In genomic region chr10:110226555-110226925, GRCh38 we compare ENCODE assay signal across 8 cellular contexts. TPM values are rescaled to one million over a fixed set of nuclear protein-coding genes. Genes with fewer than 3 reads are reported as not detected.
DNase-seq lines count a peak whose midpoint lies in the region; ATAC-seq, FAIRE-seq and TF ChIP-seq lines count a peak whose summit lies in the region.

No MANE protein-coding gene starts in this region.

- no peaks in the 10 kb centered on the region for H4K20me1 ChIP-seq in SU-DHL-6 (ENCODE audit: low read depth, low read length)

- H3K27ac Mint-ChIP-seq in activated naive CD8-positive, alpha-beta T cell treated with anti-CD3 and anti-CD28 coated beads, Interleukin-2, amount 10 ng/mL, durations not matched to agents 7 days and 5 days, result peak overlapping the region; percentile 93

- H3K4me3 ChIP-seq in SU-DHL-6 (ENCODE audit: insufficient read depth, low read length, poor library complexity, severe bottlenecking), result peak overlapping the region; percentile 71
- peak overlapping the region in 2 of 4 donors; percentile 59 to 83 for H3K4me3 ChIP-seq in pancreas
- H3K4me3 ChIP-seq in tibial nerve, result peak overlapping the region; percentile 70 to 94 (median 91)

- H3K4me2 ChIP-seq in SU-DHL-6 (ENCODE audit: low read depth, low read length, poor library complexity, severe bottlenecking), result peak overlapping the region; percentile 49

- peak overlapping the region; percentile 53 for H3K9ac ChIP-seq in SU-DHL-6 (ENCODE audit: low read length)

- FAIRE-seq in pancreas (lab: Jason Lieb, UNC), result no peak

- no peak overlapping the region for H2AFZ ChIP-seq in SU-DHL-6 (ENCODE audit: low read depth, low read length, severe bottlenecking)

- peaks cover 21% of the 10 kb centered on the region for H3F3A ChIP-seq in SU-DHL-6 (ENCODE audit: insufficient read depth)

- no peaks in the 10 kb centered on the region for H3K9me3 Mint-ChIP-seq in activated naive CD8-positive, alpha-beta T cell treated with anti-CD3 and anti-CD28 coated beads, Interleukin-2, amount 10 ng/mL, durations not matched to agents 7 days and 5 days

- intact Hi-C loops in Right ventricle myocardium inferior (cut with DNase I), result loop anchor here (1.0 to 5.0 kb wide), 6 partner anchors 16 to 339 kb away; partner anchors contain the start of gene ADD3
- intact Hi-C loops in pancreas (cut with DNase I), result loop anchor here in 1 of 3 donors (10.0 kb wide), 1 partner anchor 92 kb away; no protein-coding TSS in a partner anchor

- peaks cover 2% of the 10 kb centered on the region for H3K27me3 Mint-ChIP-seq in activated naive CD8-positive, alpha-beta T cell treated with anti-CD3 and anti-CD28 coated beads, Interleukin-2, amount 10 ng/mL, durations not matched to agents 7 days and 5 days

- no peak for TF ChIP-seq EP300 in tibial nerve (IDR thresholded peaks at IDR 0.05)

- no peaks in the 10 kb centered on the region for H3K79me2 ChIP-seq in SU-DHL-6 (ENCODE audit: insufficient read depth, low read length)

- 1 to 2% methylated on average over 14 to 29 of the region's 35 CpGs for WGBS in pancreas, 2 donors
- WGBS in tibial nerve, 2 donors, result 2% methylated on average over 18 to 24 of the region's 35 CpGs

- TF ChIP-seq CTCF in SU-DHL-6 (IDR thresholded peaks at IDR 0.05; ENCODE audit: insufficient read depth, low read length, poor library complexity, severe bottlenecking) (no peak), pancreas (IDR thresholded peaks at IDR 0.05) (no peak), tibial nerve (IDR thresholded peaks at IDR 0.05) (no peak)

- H3K4me1 Mint-ChIP-seq in activated naive CD8-positive, alpha-beta T cell treated with anti-CD3 and anti-CD28 coated beads, Interleukin-2, amount 10 ng/mL, durations not matched to agents 7 days and 5 days, result peaks cover 27% of the 10 kb centered on the region

- ATAC-seq in activated naive CD8-positive, alpha-beta T cell treated with anti-CD3 and anti-CD28 coated beads, Interleukin-2, amount 10 ng/mL, durations not matched to agents 7 days and 5 days (ENCODE audit: low read depth), result peak; percentile 7
- ATAC-seq in Right ventricle myocardium inferior, result peak; percentile 85
- peak; percentile 65 to 82 (median 76) for ATAC-seq in pancreas
- ATAC-seq in GM21447 (IDR thresholded peaks at IDR 0.05; ENCODE audit: unreplicated experiment), result no peak

- H3K27ac ChIP-seq in SU-DHL-6 (ENCODE audit: low read depth, low read length) (no peak overlapping the region), pancreas (peak overlapping the region; percentile 76 to 96 (median 78)), tibial nerve (peak overlapping the region; percentile 91 to 100 (median 97))

- H3K27me3 ChIP-seq in SU-DHL-6 (ENCODE audit: low read length) (no peaks in the 10 kb centered on the region), pancreas (no peaks in the 10 kb centered on the region), tibial nerve (no peaks in the 10 kb centered on the region)

- DNase-seq in DMS 273 (lab: John Stamatoyannopoulos, UW; ENCODE audit: unreplicated experiment), result peak; percentile 88
- peak; percentile 96 for DNase-seq in Kasumi-1 (lab: John Stamatoyannopoulos, UW)
- peak; percentile 81 for DNase-seq in activated naive CD8-positive, alpha-beta T cell treated with anti-CD3 and anti-CD28 coated beads, Interleukin-2, amount 10 ng/mL, durations not matched to agents 7 days and 5 days
- DNase-seq in Right ventricle myocardium inferior (ENCODE audit: missing footprints), result peak; percentile 97
- peak; percentile 86 to 97 (median 94) for DNase-seq in pancreas
- DNase-seq in tibial nerve (ENCODE audit: low spot score in 2 of 2), result peak; percentile 86 to 95

- H3K4me1 ChIP-seq in pancreas (peaks cover 0 to 10% (median 0%) of the 10 kb centered on the region in 3 donors), tibial nerve (peaks cover 0 to 53% (median 7%) of the 10 kb centered on the region in 4 donors)

- H3K36me3 ChIP-seq in SU-DHL-6 (ENCODE audit: low read length) (no peaks in the 10 kb centered on the region), pancreas (peaks cover 0 to 5% (median 0%) of the 10 kb centered on the region in 3 donors), tibial nerve (peaks cover 0 to 30% (median 0%) of the 10 kb centered on the region in 3 donors)

- no peak for TF ChIP-seq POLR2A in tibial nerve (IDR thresholded peaks at IDR 0.05)

- peaks cover 9% of the 10 kb centered on the region for H3K36me3 Mint-ChIP-seq in activated naive CD8-positive, alpha-beta T cell treated with anti-CD3 and anti-CD28 coated beads, Interleukin-2, amount 10 ng/mL, durations not matched to agents 7 days and 5 days

- H3K9me3 ChIP-seq in SU-DHL-6 (ENCODE audit: insufficient read depth, low read length) (no peaks in the 10 kb centered on the region), pancreas (no peaks in the 10 kb centered on the region), tibial nerve (no peaks in the 10 kb centered on the region)

- H3K9me2 ChIP-seq in SU-DHL-6 (replicated peaks; ENCODE audit: insufficient read depth, low read length), result no peaks in the 10 kb centered on the region

- POLR2A ChIA-PET in activated naive CD8-positive, alpha-beta T cell treated with anti-CD3 and anti-CD28 coated beads, Interleukin-2, amount 10 ng/mL, durations not matched to agents 7 days and 5 days (lab: Charles Lee), result interaction anchor here (1.3 to 2.5 kb wide), 2 partner anchors 15 to 70 kb away, joined by 3 to 11 read pairs; no protein-coding TSS in a partner anchor

- peak overlapping the region; percentile 94 for H3K4me3 Mint-ChIP-seq in activated naive CD8-positive, alpha-beta T cell treated with anti-CD3 and anti-CD28 coated beads, Interleukin-2, amount 10 ng/mL, durations not matched to agents 7 days and 5 days

RNA-seq across cellular contexts. Expression of gene MXI1, which starts 19.1 kb away (rescaled TPM):
- total RNA-seq in activated naive CD8-positive, alpha-beta T cell treated with anti-CD3 and anti-CD28 coated beads, Interleukin-2, amount 10 ng/mL, durations not matched to agents 7 days and 5 days, result 10 to 100 TPM; 29.8 to 33.2 TPM
- total RNA-seq in Right ventricle myocardium inferior (69.1 TPM), pancreas (10 to 100 TPM; 17.8 to 30.5 (median 22.6) TPM), tibial nerve (100 to 1,000 TPM; 103 to 131 (median 123) TPM)
- polyA plus RNA-seq in pancreas, result 10 to 100 TPM in 1 of 2 donors, 1 to 10 TPM in 1; 8.2 to 20.4 TPM
